In the genomic region with DNA sequence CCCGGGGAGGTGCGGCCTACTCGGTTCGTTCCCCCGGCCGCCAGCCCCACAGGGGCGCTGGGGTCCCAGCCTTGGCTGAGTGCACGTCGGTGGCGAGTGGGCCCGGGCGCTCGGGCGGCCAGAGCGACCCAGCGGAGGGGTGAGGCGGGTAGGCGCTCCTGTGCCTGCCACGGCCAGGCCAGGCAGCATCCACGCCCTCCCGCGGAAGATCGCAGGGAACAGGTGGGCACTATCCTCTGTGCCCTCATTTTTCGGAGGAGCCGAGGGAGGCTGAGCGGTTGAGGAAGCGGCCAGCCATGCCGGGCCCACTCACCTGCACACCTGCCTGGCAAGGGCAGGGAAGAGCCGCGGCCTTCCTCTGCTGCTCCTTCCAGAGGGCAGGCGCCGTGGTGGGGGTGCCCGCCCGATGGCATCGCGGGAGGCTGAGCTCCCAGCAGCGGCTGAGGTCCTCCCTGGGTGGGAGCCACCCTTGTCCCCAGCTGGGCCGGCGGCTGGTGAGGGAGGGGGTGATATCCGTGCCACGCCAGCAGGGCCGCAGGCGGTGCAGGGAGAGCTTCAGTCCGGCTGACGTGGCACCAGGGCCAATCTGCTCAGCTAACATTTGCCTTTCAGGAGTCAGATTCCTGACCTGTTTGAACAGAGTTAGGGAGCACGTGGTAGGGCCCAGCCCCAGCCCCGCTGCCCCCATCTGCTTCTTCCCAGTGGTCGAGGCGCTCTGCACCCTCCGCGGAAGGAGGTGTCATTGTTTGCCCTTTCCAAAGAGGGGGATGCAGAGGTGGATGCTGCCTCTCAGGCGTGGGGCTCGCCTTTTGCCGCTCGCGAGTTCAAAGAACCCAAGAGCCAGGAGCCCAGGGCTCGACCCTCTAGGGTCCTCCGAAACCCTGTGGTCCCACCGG, we compare ENCODE assay signal across 8 cellular contexts. TPM values are rescaled to one million over a fixed set of nuclear protein-coding genes. Genes with fewer than 3 reads are reported as not detected.
DNase-seq lines count a peak whose midpoint lies in the region; ATAC-seq and TF ChIP-seq lines count a peak whose summit lies in the region.

No MANE protein-coding gene starts in this region.

- H3K9me3 ChIP-seq in CD8-positive, alpha-beta T cell (ENCODE audit: low read length), result no peaks in the 10 kb centered on the region
- H3K9me3 ChIP-seq in sigmoid colon, result no peaks in the 10 kb centered on the region

- WGBS in sigmoid colon, 2 donors, result 15 to 35% methylated on average over 59 of the region's 59 CpGs

- no peak for TF ChIP-seq POLR2A in sigmoid colon (IDR thresholded peaks at IDR 0.05)

- H3K4me3 Mint-ChIP-seq in CD8-positive, alpha-beta T cell, result peak overlapping the region; percentile 58
- H3K4me3 Mint-ChIP-seq in activated CD4-positive, alpha-beta T cell treated with anti-CD3 and anti-CD28 coated beads, Interleukin-2, amount 10 ng/mL, durations not matched to agents 7 days and 5 days, result peak overlapping the region; percentile 56

- DNase-seq in CD8-positive, alpha-beta T cell, result peak in 2 of 7 experiments; percentile 23 to 25
- DNase-seq in HL-60 (ENCODE audit: low read depth in 1 of 2, low spot score in 1 of 2) (no peak), glomerular visceral epithelial cell (ENCODE audit: extremely low spot score) (peak; percentile 36), sigmoid colon (peak; percentile 79), AG08395 (ENCODE audit: low spot score) (no peak)
- DNase-seq in activated CD4-positive, alpha-beta T cell treated with anti-CD3 and anti-CD28 coated beads, Interleukin-2, amount 10 ng/mL, durations not matched to agents 7 days and 5 days, result no peak

- CTCF ChIA-PET in CD8-positive, alpha-beta T cell (lab: Charles Lee), result interaction anchor here (0.6 to 8.9 kb wide), 19 partner anchors 9 to 602 kb away, joined by 3 to 181 read pairs (median 4); a partner anchor contains a TSS
- CTCF ChIA-PET in activated CD4-positive, alpha-beta T cell treated with anti-CD3 and anti-CD28 coated beads, Interleukin-2, amount 10 ng/mL, durations not matched to agents 7 days and 5 days (lab: Charles Lee), result interaction anchor here (0.9 to 4.0 kb wide), 15 partner anchors 10 to 187 kb away, joined by 3 to 19 read pairs (median 5); no protein-coding TSS in a partner anchor

- H3K4me1 ChIP-seq in CD8-positive, alpha-beta T cell (ENCODE audit: insufficient read depth, low read length), result peaks cover 29% of the 10 kb centered on the region
- peaks cover 0 to 30% (median 23%) of the 10 kb centered on the region in 4 donors for H3K4me1 ChIP-seq in sigmoid colon

- H3K27ac Mint-ChIP-seq in CD8-positive, alpha-beta T cell, result peak overlapping the region; percentile 37
- peak overlapping the region; percentile 42 for H3K27ac Mint-ChIP-seq in activated CD4-positive, alpha-beta T cell treated with anti-CD3 and anti-CD28 coated beads, Interleukin-2, amount 10 ng/mL, durations not matched to agents 7 days and 5 days

- peaks cover 30% of the 10 kb centered on the region for H3K4me1 Mint-ChIP-seq in CD8-positive, alpha-beta T cell (ENCODE audit: low read depth)
- H3K4me1 Mint-ChIP-seq in activated CD4-positive, alpha-beta T cell treated with anti-CD3 and anti-CD28 coated beads, Interleukin-2, amount 10 ng/mL, durations not matched to agents 7 days and 5 days, result peaks cover 27% of the 10 kb centered on the region

- no peak for ATAC-seq in CD8-positive, alpha-beta T cell
- ATAC-seq in GM21619 (IDR thresholded peaks at IDR 0.05; ENCODE audit: unreplicated experiment) (no peak), HG02981 (IDR thresholded peaks at IDR 0.05; ENCODE audit: unreplicated experiment) (no peak)

- H3K27me3 Mint-ChIP-seq in CD8-positive, alpha-beta T cell (ENCODE audit: low read depth), result no peaks in the 10 kb centered on the region
- no peaks in the 10 kb centered on the region for H3K27me3 Mint-ChIP-seq in activated CD4-positive, alpha-beta T cell treated with anti-CD3 and anti-CD28 coated beads, Interleukin-2, amount 10 ng/mL, durations not matched to agents 7 days and 5 days

- intact Hi-C loops in CD8-positive, alpha-beta T cell (cut with DNase I, micrococcal nuclease), result loop anchor here (1.0 to 5.0 kb wide), 7 partner anchors 187 to 968 kb away; a partner anchor contains a TSS
- intact Hi-C loops in sigmoid colon (cut with DNase I), result loop anchor here (5.0 kb wide), 4 partner anchors 58 to 463 kb away; a partner anchor contains a TSS

- peak overlapping the region; percentile 97 for H3K4me3 ChIP-seq in CD8-positive, alpha-beta T cell (ENCODE audit: low read depth, low read length)
- peak overlapping the region; percentile 55 for H3K4me3 ChIP-seq in HL-60 (replicated peaks; ENCODE audit: insufficient read depth, low read length)
- peak overlapping the region; percentile 29 to 76 (median 59) for H3K4me3 ChIP-seq in sigmoid colon

- no peak for TF ChIP-seq EP300 in sigmoid colon (IDR thresholded peaks at IDR 0.05)

- POLR2A ChIA-PET in CD8-positive, alpha-beta T cell (lab: Charles Lee), result interaction anchor here (0.6 to 2.0 kb wide), 7 partner anchors 14 to 508 kb away, joined by 3 to 8 read pairs (median 3); a partner anchor contains a TSS
- POLR2A ChIA-PET in activated CD4-positive, alpha-beta T cell treated with anti-CD3 and anti-CD28 coated beads, Interleukin-2, amount 10 ng/mL, durations not matched to agents 7 days and 5 days (lab: Charles Lee), result no interaction called here

- H3K27me3 ChIP-seq in CD8-positive, alpha-beta T cell (ENCODE audit: insufficient read depth, low read length), result no peaks in the 10 kb centered on the region
- H3K27me3 ChIP-seq in HL-60 (ENCODE audit: insufficient read depth, poor library complexity, severe bottlenecking), result no peaks in the 10 kb centered on the region
- no peaks in the 10 kb centered on the region for H3K27me3 ChIP-seq in sigmoid colon

- H3K27ac ChIP-seq in CD8-positive, alpha-beta T cell (ENCODE audit: low read depth, low read length), result peak overlapping the region; percentile 97
- H3K27ac ChIP-seq in HL-60 (replicated peaks) (peak overlapping the region; percentile 9; the same call in 1 of the 2 replicates), sigmoid colon (peak overlapping the region; percentile 96 to 100 (median 99))

- TF ChIP-seq CTCF in CD8-positive, alpha-beta T cell (IDR thresholded peaks at IDR 0.05), result no peak
- TF ChIP-seq CTCF in HL-60 (IDR thresholded peaks at IDR 0.05; ENCODE audit: insufficient read depth, low read length), result no peak
- no peak for TF ChIP-seq CTCF in sigmoid colon (IDR thresholded peaks at IDR 0.05)

- H3K36me3 Mint-ChIP-seq in CD8-positive, alpha-beta T cell, result peaks cover 15% of the 10 kb centered on the region
- peaks cover 8% of the 10 kb centered on the region for H3K36me3 Mint-ChIP-seq in activated CD4-positive, alpha-beta T cell treated with anti-CD3 and anti-CD28 coated beads, Interleukin-2, amount 10 ng/mL, durations not matched to agents 7 days and 5 days (ENCODE audit: low read depth)

- no peaks in the 10 kb centered on the region for H3K9me3 Mint-ChIP-seq in CD8-positive, alpha-beta T cell
- no peaks in the 10 kb centered on the region for H3K9me3 Mint-ChIP-seq in activated CD4-positive, alpha-beta T cell treated with anti-CD3 and anti-CD28 coated beads, Interleukin-2, amount 10 ng/mL, durations not matched to agents 7 days and 5 days

- H3K36me3 ChIP-seq in CD8-positive, alpha-beta T cell (ENCODE audit: insufficient read depth, low read length), result no peaks in the 10 kb centered on the region
- no peaks in the 10 kb centered on the region for H3K36me3 ChIP-seq in sigmoid colon

RNA-seq across cellular contexts. Expression of a gene that starts 1.6 kb away (rescaled TPM):
- 10 to 100 TPM; 81.0 to 83.5 TPM for total RNA-seq in CD8-positive, alpha-beta T cell
- total RNA-seq in activated CD4-positive, alpha-beta T cell treated with anti-CD3 and anti-CD28 coated beads, Interleukin-2, amount 10 ng/mL, durations not matched to agents 7 days and 5 days, result 10 to 100 TPM; 72.1 to 74.5 TPM
- total RNA-seq in sigmoid colon, result 10 to 100 TPM; 22.9 to 33.9 (median 30.2) TPM
- 10 to 100 TPM; 22.8 to 57.0 (median 24.5) TPM for polyA plus RNA-seq in sigmoid colon

RNA-seq across cellular contexts. Expression of a gene that starts 44.8 kb away (rescaled TPM):
- total RNA-seq in CD8-positive, alpha-beta T cell, result 10 to 100 TPM; 11.4 to 12.7 TPM
- 10 to 100 TPM; 16.5 to 18.5 TPM for total RNA-seq in activated CD4-positive, alpha-beta T cell treated with anti-CD3 and anti-CD28 coated beads, Interleukin-2, amount 10 ng/mL, durations not matched to agents 7 days and 5 days
- total RNA-seq in sigmoid colon, result 10 to 100 TPM in 1 of 4 donors, 1 to 10 TPM in 3; 4.6 to 12.2 (median 6.6) TPM
- polyA plus RNA-seq in sigmoid colon, result 1 to 10 TPM; 1.8 to 7.5 (median 2.3) TPM

Comparison
In these comparisons a context has a peak if more than half of its experiments do, and no peak if none do; other contexts are left out.
1. DNase-seq: peak in glomerular visceral epithelial cell (single experiment) and sigmoid colon (single experiment); none in HL-60 (0 of 2), activated CD4-positive, alpha-beta T cell treated with anti-CD3 and anti-CD28 coated beads, Interleukin-2, amount 10 ng/mL, durations not matched to agents 7 days and 5 days (single experiment) and AG08395 (single experiment).
2. H3K27ac ChIP-seq: peak in every context shown above with its lines; median percentile 99 in sigmoid colon; 97 in CD8-positive, alpha-beta T cell; 9 in HL-60.
3. Peak in every context shown above with its lines, with median percentiles within 50 percentile points of each other: H3K4me3 ChIP-seq.